Comparison of ENCODE assay signal across 8 cellular contexts in genomic region chr9:132769895-132770774, GRCh38.
DNase-seq lines count a peak whose midpoint lies in the region; ATAC-seq lines count a peak whose summit lies in the region.

No MANE protein-coding gene starts in this region.

- peak; percentile 69 for ATAC-seq in esophagus mucosa
- no peak for ATAC-seq in GM18520 (IDR thresholded peaks at IDR 0.05; ENCODE audit: unreplicated experiment)

- DNase-seq in ELR (ENCODE audit: low read depth) (peak; percentile 61), H7 (peak; percentile 94), NCI-H526 treated with DMSO at 0.1 percent for 48 hours (lab: John Stamatoyannopoulos, UW) (peak; percentile 23), activated T-cell treated with anti-CD3 and anti-CD28 coated beads for 1 hour (ENCODE audit: low read depth) (peak; percentile 51)
- peak; percentile 16 to 20 for DNase-seq in stimulated activated CD8-positive, alpha-beta memory T cell treated with anti-CD3 and anti-CD28 coated beads, Interleukin-7, amount 100 ng/mL, for 1 hour (ENCODE audit: low read depth in 2 of 2)

- H3K9ac ChIP-seq in mucosa of stomach (ENCODE audit: low read length), result peak overlapping the region; percentile 99

- H3K27me3 ChIP-seq in H7 (ENCODE audit: control insufficient read depth, insufficient read depth, low read length) (peaks cover 3% of the 10 kb centered on the region), mucosa of stomach (ENCODE audit: control insufficient read depth, insufficient read depth, low read length) (no peaks in the 10 kb centered on the region)

- no peaks in the 10 kb centered on the region for H3K9me3 ChIP-seq in mucosa of stomach (ENCODE audit: control insufficient read depth, low read length)

- H3K36me3 ChIP-seq in H7 (replicated peaks; ENCODE audit: control insufficient read depth, insufficient read depth, low read length), result no peaks in the 10 kb centered on the region
- no peaks in the 10 kb centered on the region for H3K36me3 ChIP-seq in mucosa of stomach (ENCODE audit: control insufficient read depth, insufficient read depth, low read length)

- H3K4me3 ChIP-seq in H7 (ENCODE audit: insufficient read depth, low read depth, low read length), result peak overlapping the region; percentile 71
- H3K4me3 ChIP-seq in mucosa of stomach (ENCODE audit: low read length), result peak overlapping the region; percentile 93

- peaks cover 10% of the 10 kb centered on the region for H3K4me1 ChIP-seq in mucosa of stomach (ENCODE audit: control insufficient read depth, insufficient read depth, low read length)

Comparison
In these comparisons a context has a peak if more than half of its experiments do, and no peak if none do; other contexts are left out.
1. DNase-seq: peak in every context shown above with its lines; median percentile 94 in H7; 61 in ELR; 51 in activated T-cell treated with anti-CD3 and anti-CD28 coated beads for 1 hour; 23 in NCI-H526 treated with DMSO at 0.1 percent for 48 hours; 18 in stimulated activated CD8-positive, alpha-beta memory T cell treated with anti-CD3 and anti-CD28 coated beads, Interleukin-7, amount 100 ng/mL, for 1 hour.